8 cellular contexts compared by ENCODE assay signal in genomic region chr4:141158219-141158618, GRCh38. TPM values are rescaled to one million over a fixed set of nuclear protein-coding genes. Genes with fewer than 3 reads are reported as not detected.
DNase-seq lines count a peak whose midpoint lies in the region; ATAC-seq and TF ChIP-seq lines count a peak whose summit lies in the region.

No MANE protein-coding gene starts in this region.

- no peak for ATAC-seq in GM21360 (IDR thresholded peaks at IDR 0.05; ENCODE audit: unreplicated experiment)

- no peak overlapping the region for H3K4me3 ChIP-seq in LNCaP clone FGC (ENCODE audit: low read depth, low read length)

- peak; percentile 45 for TF ChIP-seq CTCF in LNCaP clone FGC (IDR thresholded peaks at IDR 0.05; ENCODE audit: control insufficient read depth, extremely low read depth, insufficient read depth)

- DNase-seq in ELR (ENCODE audit: low read depth) (peak; percentile 58), LNCaP clone FGC (ENCODE audit: low read depth) (peak; percentile 13), amniotic epithelial cell (ENCODE audit: low read depth) (peak; percentile 52), left kidney (ENCODE audit: low read depth, low spot score) (peak; percentile 72), 8988T (no peak), cardiac septum (ENCODE audit: low spot score) (no peak)
- DNase-seq in stimulated activated CD4-positive, alpha-beta T cell treated with anti-CD3 and anti-CD28 coated beads, Interleukin-2, amount 100 ng/mL, for 48 hours, result no peak

- intact Hi-C loops in cardiac septum (cut with DNase I), result loop anchor here (5.0 kb wide), 1 partner anchor 59 kb away; no protein-coding TSS in a partner anchor

RNA-seq across cellular contexts. Expression of gene RNF150, which starts 24.9 kb away (rescaled TPM):
- total RNA-seq in cardiac septum, result 69.2 TPM

Comparison
In these comparisons a context has a peak if more than half of its experiments do, and no peak if none do; other contexts are left out.
1. DNase-seq: peak in ELR (single experiment), LNCaP clone FGC (single experiment), amniotic epithelial cell (single experiment) and left kidney (single experiment); none in 8988T (single experiment), stimulated activated CD4-positive, alpha-beta T cell treated with anti-CD3 and anti-CD28 coated beads, Interleukin-2, amount 100 ng/mL, for 48 hours (0 of 2) and cardiac septum (single experiment).